Comparison of ENCODE assay signal across 8 cellular contexts in genomic region chr12:111841236-111841749, GRCh38. TPM values are rescaled to one million over a fixed set of nuclear protein-coding genes. Genes with fewer than 3 reads are reported as not detected.
DNase-seq lines count a peak whose midpoint lies in the region; ATAC-seq and TF ChIP-seq lines count a peak whose summit lies in the region.

No MANE protein-coding gene starts in this region.

- no peak for TF ChIP-seq CTCF in PC-3 (conservative IDR thresholded peaks at IDR 0.05; ENCODE audit: low read depth, low read length)

- no peak for DNase-seq in CD4-positive, CD25-positive, alpha-beta regulatory T cell
- peak; percentile 11 for DNase-seq in PC-3
- DNase-seq in GDM1 (lab: John Stamatoyannopoulos, UW), result no peak
- no peak for DNase-seq in DMS79 (lab: John Stamatoyannopoulos, UW)

- H3K4me3 ChIP-seq in CD4-positive, CD25-positive, alpha-beta regulatory T cell (ENCODE audit: low read depth, low read length), result peak overlapping the region; percentile 100
- H3K4me3 ChIP-seq in PC-3 (ENCODE audit: low read length), result peak overlapping the region; percentile 74
- H3K4me3 ChIP-seq in endocrine pancreas (ENCODE audit: control insufficient read depth, insufficient read depth, low read length), result peak overlapping the region; percentile 99
- peak overlapping the region; percentile 95 for H3K4me3 ChIP-seq in neuron (ENCODE audit: low read length)

- TSS peak; percentile 91 for BruUV-seq in PC-3 (replicated peaks; lab: Mats Ljungman, UMichigan)

- H3K9ac ChIP-seq in PC-3 (ENCODE audit: low read length) (peak overlapping the region; percentile 96), endocrine pancreas (ENCODE audit: control insufficient read depth, insufficient read depth, low read length) (peak overlapping the region; percentile 83)

- 0 out of 2 replicates have a peak, but pooled peaks cover 6% of the 10 kb centered on the region for H4K20me1 ChIP-seq in PC-3 (ENCODE audit: low read length)

- no peaks in the 10 kb centered on the region for H3K9me3 Mint-ChIP-seq in CD4-positive, CD25-positive, alpha-beta regulatory T cell

- peak overlapping the region; percentile 91 for H3K27ac ChIP-seq in CD4-positive, CD25-positive, alpha-beta regulatory T cell (ENCODE audit: insufficient read depth, low read length, poor library complexity, severe bottlenecking)
- peak overlapping the region; percentile 67 for H3K27ac ChIP-seq in PC-3 (ENCODE audit: low read length)

- intact Hi-C loops in PC-3 (cut with micrococcal nuclease), result loop anchor here (5.0 kb wide), 1 partner anchor 171 kb away; the partner anchor contains the start of genes ERP29 and TMEM116

- H3K79me2 ChIP-seq in PC-3 (ENCODE audit: low read length), result peaks cover 64% of the 10 kb centered on the region

- H2AFZ ChIP-seq in PC-3 (ENCODE audit: low read length) (peak overlapping the region; percentile 75), neuron (ENCODE audit: low read depth, low read length) (peak overlapping the region; percentile 65)

- peaks cover 7% of the 10 kb centered on the region for H3K27me3 Mint-ChIP-seq in CD4-positive, CD25-positive, alpha-beta regulatory T cell

- H3K27me3 ChIP-seq in CD4-positive, CD25-positive, alpha-beta regulatory T cell (ENCODE audit: control insufficient read depth, insufficient read depth, low read length), result no peaks in the 10 kb centered on the region
- no peaks in the 10 kb centered on the region for H3K27me3 ChIP-seq in PC-3 (ENCODE audit: low read length)
- no peaks in the 10 kb centered on the region for H3K27me3 ChIP-seq in endocrine pancreas (ENCODE audit: control insufficient read depth, insufficient read depth, low read length)
- H3K27me3 ChIP-seq in neuron (ENCODE audit: insufficient read depth, low read length), result no peaks in the 10 kb centered on the region

- peak overlapping the region; percentile 99 to 100 (median 99) for H3K27ac Mint-ChIP-seq in CD4-positive, CD25-positive, alpha-beta regulatory T cell

- H3K4me3 Mint-ChIP-seq in CD4-positive, CD25-positive, alpha-beta regulatory T cell, result peak overlapping the region; percentile 97 to 99 (median 98)

- no peaks in the 10 kb centered on the region for H3K9me2 ChIP-seq in PC-3 (replicated peaks; ENCODE audit: low read length)

- peak overlapping the region; percentile 89 for H3K4me2 ChIP-seq in PC-3 (ENCODE audit: low read length)

- ATAC-seq in CD4-positive, CD25-positive, alpha-beta regulatory T cell (ENCODE audit: low read depth in 2 of 2), result no peak
- ATAC-seq in GM21825 (IDR thresholded peaks at IDR 0.05; ENCODE audit: unreplicated experiment) (peak; percentile 16), PC-3 (peak; percentile 0; the same call in 1 of the 2 replicates), GM19463 (IDR thresholded peaks at IDR 0.05; ENCODE audit: unreplicated experiment) (no peak)

- H3K36me3 ChIP-seq in CD4-positive, CD25-positive, alpha-beta regulatory T cell (ENCODE audit: control insufficient read depth, insufficient read depth, low read length), result peaks cover 21% of the 10 kb centered on the region
- H3K36me3 ChIP-seq in PC-3 (ENCODE audit: low read depth, low read length), result no peaks in the 10 kb centered on the region; the same call in 1 of the 2 replicates
- H3K36me3 ChIP-seq in endocrine pancreas (ENCODE audit: control insufficient read depth, insufficient read depth, low read length), result no peaks in the 10 kb centered on the region
- peaks cover 15% of the 10 kb centered on the region for H3K36me3 ChIP-seq in neuron (ENCODE audit: insufficient read depth, low read length)

- H3K4me1 ChIP-seq in CD4-positive, CD25-positive, alpha-beta regulatory T cell (ENCODE audit: control insufficient read depth, insufficient read depth, low read length, poor library complexity, severe bottlenecking), result peaks cover 46% of the 10 kb centered on the region
- H3K4me1 ChIP-seq in PC-3 (ENCODE audit: insufficient read depth, low read length) (peaks cover 24% of the 10 kb centered on the region), endocrine pancreas (ENCODE audit: control insufficient read depth, insufficient read depth, low read length) (peaks cover 4% of the 10 kb centered on the region), neuron (ENCODE audit: insufficient read depth, low read length) (peaks cover 23% of the 10 kb centered on the region)

- POLR2A ChIA-PET in PC-3 (lab: Charles Lee; ENCODE audit: unreplicated experiment), result interaction anchor here (0.6 to 0.7 kb wide), 2 partner anchors 160 to 188 kb away, joined by 3 read pairs; no protein-coding TSS in a partner anchor

- H3F3A ChIP-seq in PC-3 (ENCODE audit: low read length, unreplicated experiment), result no peaks in the 10 kb centered on the region

- no peaks in the 10 kb centered on the region for H3K9me3 ChIP-seq in CD4-positive, CD25-positive, alpha-beta regulatory T cell (ENCODE audit: control insufficient read depth in 2 of 2, low read length in 2 of 2)
- H3K9me3 ChIP-seq in PC-3 (ENCODE audit: low read length), result no peaks in the 10 kb centered on the region
- no peaks in the 10 kb centered on the region for H3K9me3 ChIP-seq in endocrine pancreas (ENCODE audit: control insufficient read depth, low read length)
- H3K9me3 ChIP-seq in neuron (ENCODE audit: low read length), result no peaks in the 10 kb centered on the region

- H3K36me3 Mint-ChIP-seq in CD4-positive, CD25-positive, alpha-beta regulatory T cell, result peaks cover 36% of the 10 kb centered on the region

- CTCF ChIA-PET in PC-3 (lab: Charles Lee), result interaction anchor here (0.5 kb wide), 1 partner anchor 589 kb away, joined by 4 read pairs; no protein-coding TSS in a partner anchor

- peaks cover 19 to 73% (median 45%) of the 10 kb centered on the region in 4 donors for H3K4me1 Mint-ChIP-seq in CD4-positive, CD25-positive, alpha-beta regulatory T cell

RNA-seq across cellular contexts. Expression of gene MAPKAPK5, which starts 0.7 kb away (rescaled TPM):
- total RNA-seq in CD4-positive, CD25-positive, alpha-beta regulatory T cell, result 61.1 TPM
- polyA plus RNA-seq in CD4-positive, CD25-positive, alpha-beta regulatory T cell, result 10 to 100 TPM; 27.5 to 33.5 (median 32.1) TPM
- 65.0 and 78.2 TPM in 2 replicates for total RNA-seq in PC-3 (2014; rRNA removed)

Comparison
In these comparisons a context has a peak if more than half of its experiments do, and no peak if none do; other contexts are left out.
1. ATAC-seq: peak in GM21825 (single experiment) and PC-3 (single experiment); none in CD4-positive, CD25-positive, alpha-beta regulatory T cell (0 of 2) and GM19463 (single experiment).
2. Peak in every context shown above with its lines, with median percentiles within 50 percentile points of each other: H3K4me3 ChIP-seq.